ENCODE assay signal across 27 cellular contexts in the genomic region with DNA sequence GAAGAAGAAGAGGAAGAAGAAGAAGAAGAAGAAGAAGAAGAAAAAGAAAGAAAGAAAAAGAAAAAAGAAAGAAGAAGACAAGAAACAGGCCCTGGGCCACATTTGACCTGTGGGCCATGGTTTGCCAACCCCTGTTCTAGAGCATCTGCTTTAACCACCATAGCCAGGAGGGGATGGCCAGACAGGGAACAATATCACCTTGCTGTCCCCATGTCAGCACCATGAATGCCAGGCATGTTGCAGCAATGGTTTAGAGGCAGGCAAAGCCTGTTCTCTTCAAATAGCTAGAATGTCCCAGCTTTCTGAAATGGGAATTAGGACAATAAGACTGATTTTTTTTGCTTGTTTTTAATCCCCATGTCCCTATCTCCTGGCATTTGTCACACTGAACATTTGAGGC.
"Had no signal": no experiment of that assay in that cellular context is flagged by ENCODE, and none has a peak within 500 bp of the region (broad histone marks: within the 10 kb centered on the region; RNA-seq: fewer than 3 reads in every experiment).

No MANE protein-coding gene starts in this region.

- H3K4me3 ChIP-seq: ascending aorta had no signal

- H3K36me3 ChIP-seq: ascending aorta had no signal

- FAIRE-seq: TTC549 had no signal

- H3K9me3 ChIP-seq: ascending aorta had no signal

- H3K27me3 ChIP-seq: ascending aorta had no signal

- ATAC-seq: activated CD8-positive, alpha-beta T cell treated with anti-CD3 and anti-CD28 coated beads for 36 hours; activated naive CD8-positive, alpha-beta T cell treated with anti-CD3 and anti-CD28 coated beads, Interleukin-2, amount 50 U/mL, for 24 hours; activated T-cell treated with anti-CD3 and anti-CD28 coated beads, Interleukin-2, amount 50 U/mL, for 4 hours had no signal

- H3K27ac ChIP-seq: ascending aorta, VCaP had no signal

- DNase-seq: activated B cell treated with CpG ODN at 0.5 μM for 24 hours; activated CD4-positive, alpha-beta memory T cell treated with anti-CD3 and anti-CD28 coated beads for 36 hours; activated CD4-positive, alpha-beta T cell treated with anti-CD3 and anti-CD28 coated beads for 4 hours; activated CD4-positive, alpha-beta T cell treated with anti-CD3 and anti-CD28 coated beads, Interleukin-2, amount 10 ng/mL, durations not matched to agents 24 days and 14 days; activated CD4-positive, alpha-beta T cell treated with anti-CD3 and anti-CD28 coated beads, Interleukin-2, amount 50 U/mL, for 1 hour; activated CD4-positive, alpha-beta T cell treated with anti-CD3 and anti-CD28 coated beads, Interleukin-2, amount 50 U/mL, for 4 hours; activated CD4-positive, CD25-positive, alpha-beta regulatory T cell treated with anti-CD3 and anti-CD28 coated beads, Interleukin-2, amount 50 U/mL, for 72 hours; activated CD8-positive, alpha-beta memory T cell treated with anti-CD3 and anti-CD28 coated beads, Interleukin-2, amount 50 U/mL, for 4 hours; activated CD8-positive, alpha-beta T cell treated with anti-CD3 and anti-CD28 coated beads for 36 hours; activated effector memory CD4-positive, alpha-beta T cell treated with Interleukin-2 at 50 U/mL for 16 hours; activated gamma-delta T cell; activated naive CD4-positive, alpha-beta T cell treated with anti-CD3 and anti-CD28 coated beads, Interleukin-2, amount 10 ng/mL, durations not matched to agents 7 days and 5 days; activated naive CD4-positive, alpha-beta T cell treated with Interleukin-2 at 50 U/mL for 16 hours; activated naive CD8-positive, alpha-beta T cell treated with anti-CD3 and anti-CD28 coated beads, Interleukin-2, amount 10 ng/mL, durations not matched to agents 7 days and 5 days; activated naive CD8-positive, alpha-beta T cell treated with anti-CD3 and anti-CD28 coated beads, Interleukin-2, amount 50 U/mL, for 24 hours; activated T-cell treated with anti-CD3 and anti-CD28 coated beads for 4 hours; activated T-cell treated with anti-CD3 and anti-CD28 coated beads, Interleukin-2, amount 50 U/mL, for 1 hour; activated T-cell treated with anti-CD3 and anti-CD28 coated beads, Interleukin-2, amount 50 U/mL, for 4 hours; amygdala; anterior cingulate cortex; central memory CD4-positive, alpha-beta T cell; T-helper 1 cell; T-helper 2 cell; T-helper 9 cell had no signal

- H3K4me1 ChIP-seq: ascending aorta had no signal
